19 cellular contexts compared by ENCODE assay signal in the genomic region with DNA sequence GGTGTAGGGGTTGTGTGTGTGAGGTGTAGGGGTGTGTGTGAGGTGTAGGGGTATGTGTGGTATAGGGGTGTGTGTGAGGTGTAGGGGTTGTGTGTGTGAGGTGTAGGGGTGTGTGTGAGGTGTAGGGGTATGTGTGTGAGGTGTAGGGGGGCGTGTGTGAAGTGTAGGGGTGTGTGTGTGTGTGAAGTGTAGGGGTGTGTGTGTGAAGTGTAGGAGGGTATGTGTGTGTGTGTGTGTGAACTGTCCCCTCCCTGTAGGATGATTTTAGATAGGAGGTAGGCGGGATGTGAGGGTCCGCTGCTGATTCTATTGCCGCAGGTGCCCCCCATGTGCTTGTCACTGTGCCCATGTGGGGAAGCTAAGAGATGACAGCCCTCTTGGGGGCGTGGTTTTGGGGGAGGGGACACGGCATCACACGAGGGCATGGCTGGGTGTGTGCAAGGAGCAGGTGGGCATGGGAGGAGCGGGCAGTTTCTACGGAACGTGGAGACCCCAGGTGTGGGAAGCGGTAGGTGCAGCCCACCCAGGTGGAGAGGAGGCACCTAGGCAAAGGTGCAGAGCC.
"Had no signal": no experiment of that assay in that cellular context is flagged by ENCODE, and none has a peak within 500 bp of the region (broad histone marks: within the 10 kb centered on the region; RNA-seq: fewer than 3 reads in every experiment).

No MANE protein-coding gene starts in this region.

- H3K4me1 Mint-ChIP-seq: activated naive CD4-positive, alpha-beta T cell treated with anti-CD3 and anti-CD28 coated beads, Interleukin-2, amount 10 ng/mL, durations not matched to agents 7 days and 5 days had no signal

- H3K27me3 ChIP-seq: esophagus muscularis mucosa, hepatocyte, spleen, upper lobe of left lung had no signal

- H2AFZ ChIP-seq: hepatocyte had no signal

- H3K79me2 ChIP-seq: hepatocyte had no signal

- ATAC-seq: left ventricle myocardium superior; stimulated activated naive CD8-positive, alpha-beta T cell treated with anti-CD3 and anti-CD28 coated beads, Interleukin-15, Interleukin-2, amounts not matched to agents 100 U/mL and 50 U/mL, for 24 hours; T-helper 17 cell had no signal

- H3K27me3 Mint-ChIP-seq: activated B cell treated with CpG ODN at 0.5 μM for 24 hours; activated CD4-positive, alpha-beta memory T cell treated with anti-CD3 and anti-CD28 coated beads for 36 hours; activated naive CD4-positive, alpha-beta T cell treated with anti-CD3 and anti-CD28 coated beads, Interleukin-2, amount 10 ng/mL, durations not matched to agents 7 days and 5 days; progenitor cell of endocrine pancreas; T-helper 17 cell had no signal

- H3K4me1 ChIP-seq: esophagus muscularis mucosa, upper lobe of left lung had no signal

- H3K9me3 ChIP-seq: esophagus muscularis mucosa, spleen, upper lobe of left lung had no signal

- H3K27ac Mint-ChIP-seq: activated CD4-positive, alpha-beta memory T cell treated with anti-CD3 and anti-CD28 coated beads for 36 hours; activated naive CD4-positive, alpha-beta T cell treated with anti-CD3 and anti-CD28 coated beads, Interleukin-2, amount 10 ng/mL, durations not matched to agents 7 days and 5 days; progenitor cell of endocrine pancreas; T-helper 17 cell had no signal

- DNase-seq: activated B cell treated with CpG ODN at 0.5 μM for 24 hours; activated CD4-positive, alpha-beta memory T cell treated with anti-CD3 and anti-CD28 coated beads for 36 hours; activated CD4-positive, alpha-beta T cell treated with anti-CD3 and anti-CD28 coated beads for 4 hours; activated naive CD4-positive, alpha-beta T cell treated with anti-CD3 and anti-CD28 coated beads, Interleukin-2, amount 10 ng/mL, durations not matched to agents 7 days and 5 days; activated T-cell treated with anti-CD3 and anti-CD28 coated beads, Interleukin-2, amount 50 U/mL, for 48 hours; amygdala; cerebellar nuclear complex; glutamatergic neuron; left ventricle myocardium superior; occipital lobe; spleen; stimulated activated CD4-positive, alpha-beta T cell treated with anti-CD3 and anti-CD28 coated beads, Interleukin-4, amount 100 ng/mL, for 1 hour; stimulated activated naive CD8-positive, alpha-beta T cell treated with anti-CD3 and anti-CD28 coated beads, Interleukin-15, Interleukin-2, amounts not matched to agents 100 U/mL and 50 U/mL, for 24 hours; T-helper 17 cell; upper lobe of left lung had no signal

- H3K4me3 Mint-ChIP-seq: activated CD4-positive, alpha-beta memory T cell treated with anti-CD3 and anti-CD28 coated beads for 36 hours; activated naive CD4-positive, alpha-beta T cell treated with anti-CD3 and anti-CD28 coated beads, Interleukin-2, amount 10 ng/mL, durations not matched to agents 7 days and 5 days; T-helper 17 cell had no signal

- H3K9me3 Mint-ChIP-seq: activated B cell treated with CpG ODN at 0.5 μM for 24 hours; activated CD4-positive, alpha-beta memory T cell treated with anti-CD3 and anti-CD28 coated beads for 36 hours; activated naive CD4-positive, alpha-beta T cell treated with anti-CD3 and anti-CD28 coated beads, Interleukin-2, amount 10 ng/mL, durations not matched to agents 7 days and 5 days had no signal

- H3K4me3 ChIP-seq: coronary artery, esophagus muscularis mucosa, hepatocyte, spleen, upper lobe of left lung had no signal

- H3K4me2 ChIP-seq: hepatocyte had no signal

- H3K27ac ChIP-seq: coronary artery, esophagus muscularis mucosa, hepatocyte, spleen, upper lobe of left lung had no signal
